8 cellular contexts compared by ENCODE assay signal in the genomic region with DNA sequence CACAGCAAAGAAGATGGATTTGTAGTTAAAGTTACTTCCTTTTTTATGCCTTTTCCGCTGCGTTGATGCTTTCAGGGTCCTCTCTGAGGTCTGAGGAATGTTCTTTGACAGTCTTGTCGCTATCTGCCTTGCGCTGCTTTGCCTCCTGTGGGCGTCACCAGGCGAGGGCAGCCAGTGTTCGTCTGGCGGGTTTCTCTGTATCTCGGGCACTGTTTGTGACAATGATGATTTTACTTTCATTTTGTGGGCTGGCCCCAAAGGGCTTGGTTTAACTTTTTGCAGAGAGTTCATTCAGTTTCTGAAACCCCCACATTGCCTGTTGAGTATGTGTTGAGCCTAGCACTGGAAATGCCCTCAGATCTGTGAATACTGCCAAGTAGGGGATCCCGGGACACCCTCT. TPM values are rescaled to one million over a fixed set of nuclear protein-coding genes. Genes with fewer than 3 reads are reported as not detected.
DNase-seq lines count a peak whose midpoint lies in the region; ATAC-seq, FAIRE-seq and TF ChIP-seq lines count a peak whose summit lies in the region.

No MANE protein-coding gene starts in this region.

- peak overlapping the region in 1 of 2 donors; percentile 41 for H3K4me3 ChIP-seq in small intestine (ENCODE audit: low read depth in 1 of 2, low read length in 2 of 2)
- no peak overlapping the region for H3K4me3 ChIP-seq in SJCRH30

- H3K9me3 ChIP-seq in small intestine (ENCODE audit: control insufficient read depth, low read depth) (no peaks in the 10 kb centered on the region), SJCRH30 (replicated peaks) (no peaks in the 10 kb centered on the region)

- H3K36me3 ChIP-seq in small intestine (ENCODE audit: control insufficient read depth in 2 of 2, insufficient read depth in 2 of 2, low read length in 2 of 2) (peaks cover 0 to 2% of the 10 kb centered on the region in 2 donors), SJCRH30 (peaks cover 20% of the 10 kb centered on the region)

- no peaks in the 10 kb centered on the region for H3K9me3 Mint-ChIP-seq in central memory CD8-positive, alpha-beta T cell
- no peaks in the 10 kb centered on the region for H3K9me3 Mint-ChIP-seq in nephron progenitor cell

- H3K27me3 Mint-ChIP-seq in central memory CD8-positive, alpha-beta T cell = no peaks in the 10 kb centered on the region
- H3K27me3 Mint-ChIP-seq in nephron progenitor cell (ENCODE audit: low read depth, poor library complexity) = no peaks in the 10 kb centered on the region

- FAIRE-seq in small intestine (lab: Jason Lieb, UNC) = no peak

- DNase-seq in central memory CD8-positive, alpha-beta T cell (ENCODE audit: low spot score in 2 of 2) = peak; percentile 45 to 79
- DNase-seq in small intestine = peak; percentile 71
- DNase-seq in nephron progenitor cell = no peak
- DNase-seq in SJCRH30 = no peak
- DNase-seq in HEK293T (ENCODE audit: extremely low spot score) = no peak

- H3K27me3 ChIP-seq in small intestine (ENCODE audit: control insufficient read depth in 2 of 2, insufficient read depth in 2 of 2, low read length in 2 of 2) (no peaks in the 10 kb centered on the region), SJCRH30 (no peaks in the 10 kb centered on the region)

- peak overlapping the region; percentile 87 for H3K4me3 Mint-ChIP-seq in central memory CD8-positive, alpha-beta T cell
- no peak overlapping the region for H3K4me3 Mint-ChIP-seq in nephron progenitor cell

- WGBS in small intestine, 3 donors = 8 to 26% (median 16%) methylated on average over 10 of the region's 10 CpGs

- peaks cover 30% of the 10 kb centered on the region for H3K4me1 Mint-ChIP-seq in central memory CD8-positive, alpha-beta T cell
- no peaks in the 10 kb centered on the region for H3K4me1 Mint-ChIP-seq in nephron progenitor cell

- CTCF ChIA-PET in HEK293T (lab: Yijun Ruan, JAX) = no interaction called here

- peaks cover 2 to 6% of the 10 kb centered on the region in 2 donors for H3K4me1 ChIP-seq in small intestine (ENCODE audit: control insufficient read depth in 2 of 2, insufficient read depth in 1 of 2, low read depth in 1 of 2, low read length in 1 of 2)
- peaks cover 25% of the 10 kb centered on the region for H3K4me1 ChIP-seq in SJCRH30

- H3K36me3 Mint-ChIP-seq in central memory CD8-positive, alpha-beta T cell (ENCODE audit: insufficient read depth) = peaks cover 33% of the 10 kb centered on the region
- H3K36me3 Mint-ChIP-seq in nephron progenitor cell (ENCODE audit: low read depth) = peaks cover 27% of the 10 kb centered on the region

- POLR2A ChIA-PET in HEK293T (lab: Yijun Ruan, JAX) = no interaction called here

- H3K27ac ChIP-seq in small intestine (ENCODE audit: low read depth in 1 of 2, low read length in 1 of 2) (peak overlapping the region; percentile 15 to 46), SJCRH30 (no peak overlapping the region)

- H3K27ac Mint-ChIP-seq in central memory CD8-positive, alpha-beta T cell (ENCODE audit: low read depth) = peak overlapping the region; percentile 98
- no peak overlapping the region for H3K27ac Mint-ChIP-seq in nephron progenitor cell

- TF ChIP-seq CTCF in nephron progenitor cell (IDR thresholded peaks at IDR 0.05) = no peak

- ATAC-seq in GM18517 (IDR thresholded peaks at IDR 0.05; ENCODE audit: unreplicated experiment) = peak; percentile 75
- peak; percentile 62 for ATAC-seq in HG03039 (IDR thresholded peaks at IDR 0.05; ENCODE audit: unreplicated experiment)
- ATAC-seq in activated CD4-positive, CD25-positive, alpha-beta regulatory T cell treated with anti-CD3 and anti-CD28 coated beads, Interleukin-2, amount 50 U/mL, for 24 hours = peak; percentile 67 to 69
- peak; percentile 99 for ATAC-seq in central memory CD8-positive, alpha-beta T cell (replicated peaks; ENCODE audit: extremely low read depth, poor library complexity, severe bottlenecking)

TF ChIP-seq in HEK293T, 16 proteins besides CTCF, POLR2A, EP300 and RAD21:
- TF ChIP-seq L3MBTL2 (conservative IDR thresholded peaks at IDR 0.05) (no peak), NFRKB (IDR thresholded peaks at IDR 0.05) (no peak), SUZ12 (IDR thresholded peaks at IDR 0.05) (no peak), FOXK2 (IDR thresholded peaks at IDR 0.05) (no peak), ELF4 (IDR thresholded peaks at IDR 0.05) (no peak), FOXM1 (IDR thresholded peaks at IDR 0.05; ENCODE audit: borderline replicate concordance) (no peak), CTBP1 (IDR thresholded peaks at IDR 0.05; ENCODE audit: borderline replicate concordance) (no peak), LEF1 (IDR thresholded peaks at IDR 0.05; ENCODE audit: borderline replicate concordance) (no peak), ARNT (IDR thresholded peaks at IDR 0.05) (no peak), ZNF384 (IDR thresholded peaks at IDR 0.05) (no peak), HDGF (IDR thresholded peaks at IDR 0.05; ENCODE audit: borderline replicate concordance) (no peak), FOXA1 (IDR thresholded peaks at IDR 0.05) (no peak)
- TF ChIP-seq, protein P1, sequence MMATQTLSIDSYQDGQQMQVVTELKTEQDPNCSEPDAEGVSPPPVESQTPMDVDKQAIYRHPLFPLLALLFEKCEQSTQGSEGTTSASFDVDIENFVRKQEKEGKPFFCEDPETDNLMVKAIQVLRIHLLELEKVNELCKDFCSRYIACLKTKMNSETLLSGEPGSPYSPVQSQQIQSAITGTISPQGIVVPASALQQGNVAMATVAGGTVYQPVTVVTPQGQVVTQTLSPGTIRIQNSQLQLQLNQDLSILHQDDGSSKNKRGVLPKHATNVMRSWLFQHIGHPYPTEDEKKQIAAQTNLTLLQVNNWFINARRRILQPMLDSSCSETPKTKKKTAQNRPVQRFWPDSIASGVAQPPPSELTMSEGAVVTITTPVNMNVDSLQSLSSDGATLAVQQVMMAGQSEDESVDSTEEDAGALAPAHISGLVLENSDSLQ (IDR thresholded peaks at IDR 0.05) = no peak
TF ChIP-seq in HEK293T: peak in this region for 0.

RNA-seq across cellular contexts. Expression of gene SACM1L, which starts 24.6 kb away (rescaled TPM):
- 10 to 100 TPM; 18.4 to 37.1 (median 24.3) TPM for polyA plus RNA-seq in small intestine
- total RNA-seq in SJCRH30 (2014; rRNA removed; shearing (Covaris generic)) = 21.7 and 25.0 TPM in 2 replicates

Comparison
In these comparisons a context has a peak if more than half of its experiments do, and no peak if none do; other contexts are left out.
1. DNase-seq: peak in central memory CD8-positive, alpha-beta T cell (2 of 2) and small intestine (single experiment); none in nephron progenitor cell (single experiment), SJCRH30 (0 of 2) and HEK293T (single experiment).
2. Peak in every context shown above with its lines, with median percentiles within 50 percentile points of each other: ATAC-seq.